Comparison of ENCODE assay signal across 4 cellular contexts in the genomic region with DNA sequence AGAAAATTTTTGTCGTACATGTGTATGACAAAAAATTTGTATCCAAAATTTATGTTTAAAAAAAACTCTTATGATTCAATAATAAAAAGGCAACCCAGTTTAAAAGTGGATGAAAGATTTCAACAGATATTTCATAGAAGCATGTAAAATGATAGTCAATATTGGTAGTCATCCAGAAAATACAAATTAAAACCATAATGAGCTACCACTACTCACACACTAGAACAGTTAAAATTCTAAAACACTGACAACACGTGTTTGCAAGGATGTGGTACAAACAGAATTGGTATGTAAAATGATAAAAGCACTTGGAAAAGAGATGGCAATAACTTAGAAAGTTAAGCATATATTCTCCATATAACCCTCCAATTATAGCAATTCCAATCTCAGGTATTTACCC.
"Had no signal": no experiment of that assay in that cellular context is flagged by ENCODE, and none has a peak within 500 bp of the region (broad histone marks: within the 10 kb centered on the region; RNA-seq: fewer than 3 reads in every experiment).

No MANE protein-coding gene starts in this region.

- H3K4me3 ChIP-seq: GM23338 had no signal

- ATAC-seq: GM23338 had no signal

- DNase-seq: H9, HCEC 1CT, IMR-90 had no signal

- H3K4me2 ChIP-seq: GM23338 had no signal

- H2AFZ ChIP-seq: GM23338 had no signal
